22 cellular contexts compared by ENCODE assay signal in genomic region chr15:98556321-98556720, GRCh38.
A peak's percentile ranks its signal among the peaks of the same experiment; 100 is the strongest.
DNase-seq lines count a peak whose midpoint lies in the region; ATAC-seq, FAIRE-seq and TF ChIP-seq lines count a peak whose summit lies in the region.
"Had no signal": no experiment of that assay in that cellular context is flagged by ENCODE, and none has a peak within 500 bp of the region (broad histone marks: within the 10 kb centered on the region; RNA-seq: fewer than 3 reads in every experiment).

No MANE protein-coding gene starts in this region.

- TF ChIP-seq CTCF in A549 (IDR thresholded peaks at IDR 0.05) (no peak), K562 (IDR thresholded peaks at IDR 0.05 in 2 of 3, conservative IDR thresholded peaks at IDR 0.05 in 1 of 3; ENCODE audit: insufficient read depth in 2 of 3, low read depth in 1 of 3, low read length in 3 of 3) (no peak), transverse colon (IDR thresholded peaks at IDR 0.05) (no peak)

- H3K4me3 ChIP-seq in A549 (no peak overlapping the region), HUES48 (ENCODE audit: low read depth, low read length) (no peak overlapping the region), K562 (no peak overlapping the region), transverse colon (no peak overlapping the region)
- H3K4me3 ChIP-seq: BLaER1 treated with 17β-estradiol and CSF1 and Interleukin-3, amounts not matched to agents 10 nM and 100 nM; GM23248 had no signal

- FAIRE-seq in A549 (lab: Jason Lieb, UNC) (no peak), K562 (lab: Jason Lieb, UNC) (no peak)
- FAIRE-seq: A204.1, GM12891, GM18507, H54 had no signal

- H2AFZ ChIP-seq in K562 (ENCODE audit: low read depth, low read length): no peak overlapping the region
- H2AFZ ChIP-seq: GM23248 had no signal

- no peaks in the 10 kb centered on the region for H3K9me3 ChIP-seq in A549
- no peaks in the 10 kb centered on the region for H3K9me3 ChIP-seq in HUES48 (ENCODE audit: control insufficient read depth, insufficient read depth, low read length)
- H3K9me3 ChIP-seq in K562 (replicated peaks; ENCODE audit: control insufficient read depth, insufficient read depth, low read depth, low read length): no peaks in the 10 kb centered on the region
- H3K9me3 ChIP-seq in transverse colon: no peaks in the 10 kb centered on the region
- H3K9me3 ChIP-seq: BE2C; BLaER1 treated with 17β-estradiol and CSF1 and Interleukin-3, amounts not matched to agents 10 nM and 100 nM had no signal

- WGBS in A549 (ENCODE audit: missing lambda C conversion rate): 69% methylated on average over 4 of the region's 4 CpGs
- 0% methylated on average over 4 of the region's 4 CpGs for WGBS in K562 (ENCODE audit: insufficient coverage, low coverage, missing lambda C conversion rate)
- 84 to 89% methylated on average over 3 to 4 of the region's 4 CpGs for WGBS in transverse colon (ENCODE audit: low coverage in 1 of 2), 2 donors

- no peaks in the 10 kb centered on the region; the same call in 1 of the 2 replicates for H3K27me3 ChIP-seq in HUES48 (ENCODE audit: control insufficient read depth, insufficient read depth, low read length)
- peaks cover 0 to 7% of the 10 kb centered on the region in 2 experiments; a peak in 2 of 5 replicates for H3K27me3 ChIP-seq in K562 (ENCODE audit: control insufficient read depth in 2 of 2, insufficient read depth in 2 of 2, low read length in 2 of 2)
- no peaks in the 10 kb centered on the region for H3K27me3 ChIP-seq in transverse colon
- H3K27me3 ChIP-seq: BLaER1 treated with 17β-estradiol and CSF1 and Interleukin-3, amounts not matched to agents 10 nM and 100 nM had no signal

- no peak for DNase-seq in A549 (ENCODE audit: low read depth in 1 of 2, low spot score in 1 of 2)
- no peak for DNase-seq in K562 (ENCODE audit: extremely low read depth in 1 of 4, low spot score in 3 of 4)
- no peak for DNase-seq in transverse colon
- DNase-seq in activated naive CD4-positive, alpha-beta T cell treated with anti-CD3 and anti-CD28 coated beads, Interleukin-2, amount 50 U/mL, for 16 hours: no peak
- DNase-seq: ACHN; AML-193; BE2C; CD4-positive, alpha-beta T cell; CD8-positive, alpha-beta memory T cell; DMS53; DMS79 treated with DMSO at 0.1 percent for 48 hours; GF-D8; GM23248; HCEC 1CT had no signal

- H3K36me3 ChIP-seq in HUES48 (ENCODE audit: control insufficient read depth, insufficient read depth, low read length) (no peaks in the 10 kb centered on the region), K562 (ENCODE audit: control insufficient read depth, insufficient read depth, low read length) (no peaks in the 10 kb centered on the region), transverse colon (no peaks in the 10 kb centered on the region)
- H3K36me3 ChIP-seq: BE2C; BLaER1 treated with 17β-estradiol and CSF1 and Interleukin-3, amounts not matched to agents 10 nM and 100 nM had no signal

- POLR2A ChIA-PET in A549 (lab: Yijun Ruan, JAX): no interaction called here
- POLR2A ChIA-PET in K562 (lab: Yijun Ruan, JAX): interaction anchor here (1.1 kb wide), 1 partner anchor 26 kb away, joined by 4 read pairs; no protein-coding TSS in a partner anchor

- intact Hi-C loops in K562 (cut with micrococcal nuclease): no loop called here
- intact Hi-C loops in transverse colon (cut with DNase I; ENCODE audit: low total_unique reads): no loop called here

- H3K27ac ChIP-seq in A549 (no peak overlapping the region), HUES48 (ENCODE audit: low read depth, low read length) (peak overlapping the region; percentile 40), K562 (ENCODE audit: extremely low read depth, low read depth, low read length) (no peak overlapping the region), transverse colon (no peak overlapping the region)
- H3K27ac ChIP-seq: 22Rv1; BLaER1 treated with 17β-estradiol and CSF1 and Interleukin-3, amounts not matched to agents 10 nM and 100 nM; GM23248 had no signal

- H3K4me1 ChIP-seq in A549 (no peaks in the 10 kb centered on the region), HUES48 (ENCODE audit: control insufficient read depth, insufficient read depth, low read length) (peaks cover 32% of the 10 kb centered on the region), K562 (replicated peaks in 1 of 2; ENCODE audit: control insufficient read depth in 2 of 2, insufficient read depth in 2 of 2, low read length in 2 of 2) (no peaks in the 10 kb centered on the region), transverse colon (no peaks in the 10 kb centered on the region)
- H3K4me1 ChIP-seq: BE2C; BLaER1 treated with 17β-estradiol and CSF1 and Interleukin-3, amounts not matched to agents 10 nM and 100 nM had no signal

- H3K4me2 ChIP-seq in A549: no peak overlapping the region
- no peak overlapping the region for H3K4me2 ChIP-seq in K562 (ENCODE audit: insufficient read depth, low read length)
- H3K4me2 ChIP-seq: BLaER1 treated with 17β-estradiol and CSF1 and Interleukin-3, amounts not matched to agents 10 nM and 100 nM had no signal

- H3K9me1 ChIP-seq in K562 (ENCODE audit: control insufficient read depth, insufficient read depth, low read length): no peaks in the 10 kb centered on the region

- in situ Hi-C loops in K562 (cut with MboI) (no loop called here), transverse colon (cut with MboI; ENCODE audit: low pct_ligation_motif_present in 1 of 4, low pct_unique_long_range_greater_than_20kb in 1 of 4, low sequenced_read_pairs in 3 of 4) (no loop called here)

- TF ChIP-seq RAD21 in A549 (conservative IDR thresholded peaks at IDR 0.05 in 1 of 2, IDR thresholded peaks at IDR 0.05 in 1 of 2): no peak
- TF ChIP-seq RAD21 in K562 (CRISPR knock-in tag; conservative IDR thresholded peaks at IDR 0.05 in 1 of 2, IDR thresholded peaks at IDR 0.05 in 1 of 2): no peak

- no peaks in the 10 kb centered on the region for H4K20me1 ChIP-seq in K562 (replicated peaks; ENCODE audit: control insufficient read depth, insufficient read depth, low read length)
- H4K20me1 ChIP-seq: BLaER1 treated with 17β-estradiol and CSF1 and Interleukin-3, amounts not matched to agents 10 nM and 100 nM had no signal

- ATAC-seq in A549 (no peak), K562 (no peak), HG03108 (IDR thresholded peaks at IDR 0.05; ENCODE audit: unreplicated experiment) (no peak)

- TF ChIP-seq POLR2A in A549 (IDR thresholded peaks at IDR 0.05; ENCODE audit: low read length) (no peak), K562 (conservative IDR thresholded peaks at IDR 0.05) (no peak), transverse colon (IDR thresholded peaks at IDR 0.05) (no peak)

- BruUV-seq in K562 (replicated peaks; lab: Mats Ljungman, UMichigan): no TSS peak

- CTCF ChIA-PET in A549 (lab: Yijun Ruan, JAX): interaction anchor here (2.9 to 5.3 kb wide), 3 partner anchors 10 to 91 kb away, joined by 10 to 38 read pairs (median 14); partner anchors contain the start of gene IGF1R
- CTCF ChIA-PET in K562 (lab: Yijun Ruan, JAX; ENCODE audit: low intra/inter-chr PET ratio): no interaction called here

- TF ChIP-seq EP300 in A549 (IDR thresholded peaks at IDR 0.05) (no peak), K562 (IDR thresholded peaks at IDR 0.05; ENCODE audit: low read length) (no peak), transverse colon (IDR thresholded peaks at IDR 0.05; ENCODE audit: low read depth) (no peak)

- no peaks in the 10 kb centered on the region for H3K79me2 ChIP-seq in K562 (ENCODE audit: control insufficient read depth, insufficient read depth, low read length)

- H3K9ac ChIP-seq in HUES48 (ENCODE audit: low read depth, low read length) (no peak overlapping the region), K562 (ENCODE audit: insufficient read depth in 1 of 2, low read depth in 2 of 2, low read length in 2 of 2) (no peak overlapping the region)
- H3K9ac ChIP-seq: BLaER1 treated with 17β-estradiol and CSF1 and Interleukin-3, amounts not matched to agents 10 nM and 100 nM; GM23248 had no signal

TF ChIP-seq in A549, 52 proteins besides CTCF, POLR2A, EP300 and RAD21:
- TF ChIP-seq MAFK (IDR thresholded peaks at IDR 0.05; ENCODE audit: partially characterized antibody) (peak; percentile 63), ZSCAN20 (CRISPR knock-in tag; IDR thresholded peaks at IDR 0.05) (no peak), HOXA7 (CRISPR knock-in tag; IDR thresholded peaks at IDR 0.05) (no peak)

TF ChIP-seq in K562, 482 proteins besides CTCF, POLR2A, EP300 and RAD21:
- TF ChIP-seq NFE2 (IDR thresholded peaks at IDR 0.05; ENCODE audit: low read depth) (peak; percentile 20; the same call in 1 of the 2 replicates), CBFB (CRISPR knock-in tag; IDR thresholded peaks at IDR 0.05) (no peak), MCM5 (IDR thresholded peaks at IDR 0.05; ENCODE audit: low read depth) (no peak), MCM7 (IDR thresholded peaks at IDR 0.05) (no peak), SIX5 (IDR thresholded peaks at IDR 0.05; ENCODE audit: borderline replicate concordance in 1 of 2, insufficient read depth in 1 of 2, low read depth in 1 of 2, low read length in 2 of 2) (no peak), MYC (IDR thresholded peaks at IDR 0.05; ENCODE audit: low read depth, low read length) (no peak), MYC (CRISPR knock-in tag; IDR thresholded peaks at IDR 0.05; ENCODE audit: borderline replicate concordance, low read depth) (no peak)

Comparison
In these comparisons a context has a peak if more than half of its experiments do, and no peak if none do; other contexts are left out.
1. Of the 35 proteins assayed by ChIP-seq in both K562 and A549: peak only in K562: none; only in A549: MAFK; in both: none; in neither: 34.